Comparison of ENCODE assay signal across 34 cellular contexts in the genomic region with DNA sequence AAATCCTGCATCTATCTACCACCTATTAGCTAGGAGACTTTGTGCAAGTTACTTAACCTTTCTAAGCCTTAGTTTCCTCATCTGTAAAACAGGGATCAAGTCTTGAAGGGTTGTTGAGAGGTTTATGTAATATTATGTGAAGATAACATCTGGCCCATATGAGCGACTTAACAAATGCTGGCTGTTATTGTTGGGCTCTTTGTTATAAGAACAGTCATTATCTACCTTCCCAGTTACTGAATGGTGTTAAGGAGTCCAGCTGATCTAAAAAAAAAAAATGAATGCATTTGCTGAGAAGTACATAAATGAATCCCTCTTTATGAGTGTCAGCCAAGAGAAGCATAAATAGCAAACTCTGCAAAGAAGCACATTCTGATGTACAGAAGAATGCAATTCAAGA.
"Had no signal": no experiment of that assay in that cellular context is flagged by ENCODE, and none has a peak within 500 bp of the region (broad histone marks: within the 10 kb centered on the region; RNA-seq: fewer than 3 reads in every experiment).

No MANE protein-coding gene starts in this region.

- H3K36me3 ChIP-seq: MG63 had no signal

- H3K9me3 ChIP-seq: MG63 had no signal

- DNase-seq: Karpas-422, Kasumi-1, MG63, MM.1S, MV-4-11, NCI-H1048, NCI-H1092, NCI-H1092 treated with DMSO at 0.1 percent for 48 hours, NCI-H1105, NCI-H1105 treated with DMSO at 0.1 percent for 48 hours, NCI-H1417, NCI-H1417 treated with DMSO at 0.1 percent for 48 hours, NCI-H1436, NCI-H1436 treated with DMSO at 0.1 percent for 48 hours, NCI-H146, NCI-H1694, NCI-H1694 treated with DMSO at 0.1 percent for 48 hours, NCI-H187, NCI-H187 treated with DMSO at 0.1 percent for 48 hours, NCI-H1930, NCI-H2029, NCI-H2029 treated with DMSO at 0.1 percent for 48 hours, NCI-H2081, NCI-H2081 treated with DMSO at 0.1 percent for 48 hours, NCI-H2107, NCI-H2171, NCI-H2171 treated with DMSO at 0.1 percent for 48 hours, NCI-H2227 treated with DMSO at 0.1 percent for 48 hours, NCI-H226, NCI-H345, NCI-H446, NCI-H446 treated with DMSO at 0.1 percent for 48 hours, NCI-H510A, NCI-H510A treated with DMSO at 0.1 percent for 48 hours had no signal

- H3K4me3 ChIP-seq: MG63 had no signal
